ENCODE assay signal across 8 cellular contexts in the genomic region with DNA sequence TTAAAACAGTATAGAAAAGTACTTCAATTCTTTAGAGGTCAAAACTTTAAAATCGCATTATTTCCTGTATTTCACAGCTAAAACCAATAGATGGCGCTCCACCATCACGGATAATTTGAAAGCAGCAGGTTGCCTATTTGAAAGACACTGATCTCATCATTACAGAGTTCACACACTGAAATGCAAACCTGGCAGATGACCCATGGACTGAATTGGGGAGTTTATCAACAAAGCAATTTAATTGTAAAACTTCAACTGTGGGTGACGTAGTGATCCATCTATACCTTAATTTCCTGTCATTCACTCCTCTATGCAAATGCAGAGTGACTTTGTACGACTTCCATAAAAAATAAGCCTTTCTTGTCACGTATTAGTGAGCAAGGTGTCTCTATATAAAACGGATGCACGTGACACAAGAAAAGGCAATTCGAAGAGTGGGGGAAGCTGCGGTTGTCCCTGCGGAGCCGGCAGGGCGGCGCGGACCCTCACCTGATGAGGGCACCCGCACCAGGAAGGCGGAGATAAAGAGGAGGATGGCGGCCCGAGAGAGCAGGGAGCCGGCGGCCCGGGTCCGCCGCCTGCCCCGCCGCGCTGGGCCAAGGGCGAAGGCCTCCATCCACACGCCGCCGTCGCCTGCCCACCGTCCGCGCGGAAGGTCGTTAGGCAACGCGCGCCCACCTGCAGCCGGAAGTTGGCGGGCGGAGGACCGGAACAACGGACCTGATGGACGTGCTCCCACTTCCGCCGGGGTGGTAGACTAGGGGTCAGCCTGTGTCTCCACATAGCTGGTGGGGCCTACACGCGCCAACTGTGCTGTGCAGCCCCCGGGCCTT. TPM values are rescaled to one million over a fixed set of nuclear protein-coding genes. Genes with fewer than 3 reads are reported as not detected.
DNase-seq lines count a peak whose midpoint lies in the region; ATAC-seq and TF ChIP-seq lines count a peak whose summit lies in the region.

A gene with protein sequence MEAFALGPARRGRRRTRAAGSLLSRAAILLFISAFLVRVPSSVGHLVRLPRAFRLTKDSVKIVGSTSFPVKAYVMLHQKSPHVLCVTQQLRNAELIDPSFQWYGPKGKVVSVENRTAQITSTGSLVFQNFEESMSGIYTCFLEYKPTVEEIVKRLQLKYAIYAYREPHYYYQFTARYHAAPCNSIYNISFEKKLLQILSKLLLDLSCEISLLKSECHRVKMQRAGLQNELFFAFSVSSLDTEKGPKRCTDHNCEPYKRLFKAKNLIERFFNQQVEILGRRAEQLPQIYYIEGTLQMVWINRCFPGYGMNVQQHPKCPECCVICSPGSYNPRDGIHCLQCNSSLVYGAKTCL (minus strand): TSS at position 668 of the 833 bp plus-strand sequence. CDS start 52 bp downstream, at position 616.

- peak; percentile 63 to 75 (median 66) for TF ChIP-seq CTCF in nephron (IDR thresholded peaks at IDR 0.05; ENCODE audit: unreplicated experiment in 3 of 3)
- peak; percentile 58 to 70 (median 67) for TF ChIP-seq CTCF in testis (IDR thresholded peaks at IDR 0.05)

- H3K27me3 Mint-ChIP-seq in nephron (ENCODE audit: low read depth): no peaks in the 10 kb centered on the region

- H3K36me3 ChIP-seq in BLaER1 (no peaks in the 10 kb centered on the region), testis (ENCODE audit: low read depth, missing control alignments) (no peaks in the 10 kb centered on the region)

- ATAC-seq in GM19035 (IDR thresholded peaks at IDR 0.05; ENCODE audit: unreplicated experiment): peak; percentile 82
- peak; percentile 73 for ATAC-seq in HG03175 (IDR thresholded peaks at IDR 0.05; ENCODE audit: unreplicated experiment)
- peak; percentile 52 for ATAC-seq in esophagus mucosa

- peak within 1 kb of the TSS; percentile 62 for H3K4me3 ChIP-seq in BLaER1
- H3K4me3 ChIP-seq in testis: peak within 1 kb of the TSS; percentile 57 to 67

- no peaks in the 10 kb centered on the region for H4K20me1 ChIP-seq in BLaER1

- intact Hi-C loops in testis (cut with DNase I; ENCODE audit: low total_unique reads): no loop called here

- WGBS in testis, 2 donors: 3 to 18% methylated on average over 26 to 39 of the region's 51 CpGs

- H3K4me1 ChIP-seq in BLaER1 (peaks cover 7% of the 10 kb centered on the region), testis (no peaks in the 10 kb centered on the region)

- H3K27ac Mint-ChIP-seq in nephron: no peak within 1 kb of the TSS

- H3K36me3 Mint-ChIP-seq in nephron (ENCODE audit: low read depth): no peaks in the 10 kb centered on the region

- no peak within 1 kb of the TSS for H3K27ac ChIP-seq in BLaER1
- peak within 1 kb of the TSS; percentile 60 to 70 for H3K27ac ChIP-seq in testis

- peak within 1 kb of the TSS; percentile 37; the same call in 1 of the 2 replicates for H3K9ac ChIP-seq in BLaER1

- DNase-seq in NCI-H526 treated with DMSO at 0.1 percent for 48 hours (lab: John Stamatoyannopoulos, UW) (peak; percentile 44), testis (peak; percentile 76)
- DNase-seq in activated CD8-positive, alpha-beta memory T cell treated with anti-CD3 and anti-CD28 coated beads, Interleukin-2, amount 50 U/mL, for 4 hours: peak; percentile 38

- no peak for TF ChIP-seq POLR2A in testis (IDR thresholded peaks at IDR 0.05)

- no peaks in the 10 kb centered on the region for H3K4me1 Mint-ChIP-seq in nephron

- H3K9me3 ChIP-seq in BLaER1 (no peaks in the 10 kb centered on the region), testis (no peaks in the 10 kb centered on the region)

- no peak within 1 kb of the TSS for H3K4me3 Mint-ChIP-seq in nephron

- H3K27me3 ChIP-seq in BLaER1: no peaks in the 10 kb centered on the region
- H3K27me3 ChIP-seq in testis: no peaks in the 10 kb centered on the region

- H3K4me2 ChIP-seq in BLaER1: peak within 1 kb of the TSS; percentile 75

- no peaks in the 10 kb centered on the region for H3K9me3 Mint-ChIP-seq in nephron

RNA-seq across cellular contexts. Expression of the gene that starts here (rescaled TPM):
- total RNA-seq in esophagus mucosa: not detected
- 10 to 100 TPM; 67.0 to 92.2 TPM for total RNA-seq in testis
- 286 TPM for polyA plus RNA-seq in testis (ENCODE audit: insufficient read depth, low read depth, low replicate concordance)

Comparison
In these comparisons a context has a peak if more than half of its experiments do, and no peak if none do; other contexts are left out.
1. RNA of the gene that starts here (total RNA-seq): 67.0 to 92.2 TPM in testis; not detected in esophagus mucosa (single experiment); every median in the first group is over 10 times any median in the second.
2. Peak in ATAC-seq in esophagus mucosa; RNA of the gene not detected or under 1 TPM.
3. Peak in every context shown above with its lines, with median percentiles within 50 percentile points of each other: ATAC-seq and DNase-seq.